18 cellular contexts compared by ENCODE assay signal in genomic region chr13:24900507-24900906, GRCh38.
DNase-seq lines count a peak whose midpoint lies in the region; ATAC-seq and TF ChIP-seq lines count a peak whose summit lies in the region.
"Had no signal": no experiment of that assay in that cellular context is flagged by ENCODE, and none has a peak within 500 bp of the region (broad histone marks: within the 10 kb centered on the region; RNA-seq: fewer than 3 reads in every experiment).

No MANE protein-coding gene starts in this region.

- TF ChIP-seq CTCF in foreskin keratinocyte (conservative IDR thresholded peaks at IDR 0.05), result no peak

- peak overlapping the region in 3 of 6 donors; percentile 43 to 88 (median 70) for H3K27ac Mint-ChIP-seq in naive B cell
- H3K27ac Mint-ChIP-seq: T-cell had no signal

- ATAC-seq in GM18858 (IDR thresholded peaks at IDR 0.05; ENCODE audit: unreplicated experiment) (peak; percentile 80), HG02623 (IDR thresholded peaks at IDR 0.05; ENCODE audit: unreplicated experiment) (peak; percentile 67), naive B cell (ENCODE audit: low read depth in 2 of 2) (peak; percentile 64 to 86), foreskin keratinocyte (no peak)
- ATAC-seq: left cardiac atrium, T-cell had no signal

- no peak overlapping the region for H3K4me3 Mint-ChIP-seq in naive B cell
- H3K4me3 Mint-ChIP-seq: T-cell had no signal

- DNase-seq in MV-4-11 (lab: John Stamatoyannopoulos, UW) (peak; percentile 79), naive B cell (no peak), NCI-H2081 (lab: John Stamatoyannopoulos, UW) (no peak), foreskin keratinocyte (no peak), epidermal melanocyte (ENCODE audit: insufficient read length, low spot score) (no peak)
- DNase-seq: activated naive CD4-positive, alpha-beta T cell treated with anti-CD3 and anti-CD28 coated beads, Interleukin-2, amount 50 U/mL, for 16 hours; brain microvascular endothelial cell; DMS153; left cardiac atrium; NCI-H187 treated with DMSO at 0.1 percent for 48 hours; NCI-H526; RPMI8226; stimulated activated CD4-positive, alpha-beta T cell treated with anti-CD3 and anti-CD28 coated beads, Interleukin-4, amount 100 ng/mL, for 4 hours; T-cell; transverse colon had no signal

- H3K27me3 ChIP-seq in foreskin keratinocyte, result no peaks in the 10 kb centered on the region
- H3K27me3 ChIP-seq: BLaER1, brain microvascular endothelial cell, transverse colon had no signal

- H3K4me1 Mint-ChIP-seq in naive B cell, result peaks cover 11 to 14% (median 12%) of the 10 kb centered on the region in 3 donors
- H3K4me1 Mint-ChIP-seq: T-cell had no signal

- H3K27ac ChIP-seq in foreskin keratinocyte, result no peak overlapping the region
- H3K27ac ChIP-seq: BLaER1, brain microvascular endothelial cell, transverse colon had no signal

- no peaks in the 10 kb centered on the region for H3K4me1 ChIP-seq in foreskin keratinocyte
- H3K4me1 ChIP-seq: BLaER1, transverse colon had no signal

- H3K27me3 Mint-ChIP-seq in naive B cell, result no peaks in the 10 kb centered on the region
- H3K27me3 Mint-ChIP-seq: T-cell had no signal

- peaks cover 0 to 3% (median 0%) of the 10 kb centered on the region in 7 donors for H3K9me3 Mint-ChIP-seq in naive B cell
- H3K9me3 Mint-ChIP-seq: T-cell had no signal

- peaks cover 26 to 33% of the 10 kb centered on the region in 2 donors for H3K36me3 Mint-ChIP-seq in naive B cell
